In the genomic region with DNA sequence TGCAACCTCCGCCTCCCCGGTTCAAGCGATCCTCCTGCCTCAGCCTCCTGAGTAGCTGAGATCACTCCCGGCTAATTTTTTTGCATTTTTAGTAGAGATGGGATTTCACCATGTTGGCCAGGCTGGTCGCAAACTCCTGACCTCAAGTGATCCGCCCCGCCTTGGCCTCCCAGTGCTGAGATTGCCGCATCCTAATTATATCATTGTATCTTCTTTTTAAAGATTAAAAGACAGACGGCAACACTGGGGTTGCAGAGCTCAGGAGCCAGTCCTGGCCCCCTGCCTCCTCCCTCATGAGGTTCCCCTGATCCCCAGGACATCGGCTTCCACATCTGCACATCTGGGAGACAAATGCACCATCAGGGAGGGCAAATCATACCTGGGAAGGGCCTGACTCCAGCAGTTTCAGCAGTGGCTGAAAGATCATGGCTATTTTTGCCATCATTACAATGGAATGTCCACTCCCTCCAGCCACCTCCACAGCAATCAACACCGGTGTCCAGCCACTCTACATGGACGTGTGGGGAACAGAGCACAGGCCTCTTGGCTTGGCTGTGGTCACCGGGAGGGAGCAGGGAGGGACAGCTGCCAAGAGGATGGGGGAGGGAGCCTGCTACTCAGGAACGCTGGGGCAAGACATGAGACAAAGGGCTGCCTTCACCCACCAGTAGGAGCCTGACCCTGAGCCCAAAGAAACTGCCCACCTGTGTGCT, we compare ENCODE assay signal across 1 cellular context.
TF ChIP-seq lines count a peak whose summit lies in the region.

No MANE protein-coding gene starts in this region.

TF ChIP-seq in HCT116, 20 proteins besides CTCF, POLR2A, EP300 and RAD21 (continued from another document):
- TF ChIP-seq, protein P1, sequence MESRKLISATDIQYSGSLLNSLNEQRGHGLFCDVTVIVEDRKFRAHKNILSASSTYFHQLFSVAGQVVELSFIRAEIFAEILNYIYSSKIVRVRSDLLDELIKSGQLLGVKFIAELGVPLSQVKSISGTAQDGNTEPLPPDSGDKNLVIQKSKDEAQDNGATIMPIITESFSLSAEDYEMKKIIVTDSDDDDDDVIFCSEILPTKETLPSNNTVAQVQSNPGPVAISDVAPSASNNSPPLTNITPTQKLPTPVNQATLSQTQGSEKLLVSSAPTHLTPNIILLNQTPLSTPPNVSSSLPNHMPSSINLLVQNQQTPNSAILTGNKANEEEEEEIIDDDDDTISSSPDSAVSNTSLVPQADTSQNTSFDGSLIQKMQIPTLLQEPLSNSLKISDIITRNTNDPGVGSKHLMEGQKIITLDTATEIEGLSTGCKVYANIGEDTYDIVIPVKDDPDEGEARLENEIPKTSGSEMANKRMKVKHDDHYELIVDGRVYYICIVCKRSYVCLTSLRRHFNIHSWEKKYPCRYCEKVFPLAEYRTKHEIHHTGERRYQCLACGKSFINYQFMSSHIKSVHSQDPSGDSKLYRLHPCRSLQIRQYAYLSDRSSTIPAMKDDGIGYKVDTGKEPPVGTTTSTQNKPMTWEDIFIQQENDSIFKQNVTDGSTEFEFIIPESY (IDR thresholded peaks at IDR 0.05; ENCODE audit: extremely low read depth, insufficient replicate concordance, low read length): no peak
- TF ChIP-seq SRF (IDR thresholded peaks at IDR 0.05; ENCODE audit: low read depth): no peak
- TF ChIP-seq FOSL1 (IDR thresholded peaks at IDR 0.05; ENCODE audit: low read depth): no peak
- TF ChIP-seq CEBPB (IDR thresholded peaks at IDR 0.05; ENCODE audit: low read depth): no peak
- TF ChIP-seq, protein P2, sequence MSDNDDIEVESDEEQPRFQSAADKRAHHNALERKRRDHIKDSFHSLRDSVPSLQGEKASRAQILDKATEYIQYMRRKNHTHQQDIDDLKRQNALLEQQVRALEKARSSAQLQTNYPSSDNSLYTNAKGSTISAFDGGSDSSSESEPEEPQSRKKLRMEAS (IDR thresholded peaks at IDR 0.05): no peak
- TF ChIP-seq SP1 (IDR thresholded peaks at IDR 0.05; ENCODE audit: low read depth): no peak
- TF ChIP-seq ZFX (IDR thresholded peaks at IDR 0.05): no peak
- TF ChIP-seq, protein P3, sequence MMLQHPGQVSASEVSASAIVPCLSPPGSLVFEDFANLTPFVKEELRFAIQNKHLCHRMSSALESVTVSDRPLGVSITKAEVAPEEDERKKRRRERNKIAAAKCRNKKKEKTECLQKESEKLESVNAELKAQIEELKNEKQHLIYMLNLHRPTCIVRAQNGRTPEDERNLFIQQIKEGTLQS (IDR thresholded peaks at IDR 0.05): no peak
